10 cellular contexts compared by ENCODE assay signal in the genomic region with DNA sequence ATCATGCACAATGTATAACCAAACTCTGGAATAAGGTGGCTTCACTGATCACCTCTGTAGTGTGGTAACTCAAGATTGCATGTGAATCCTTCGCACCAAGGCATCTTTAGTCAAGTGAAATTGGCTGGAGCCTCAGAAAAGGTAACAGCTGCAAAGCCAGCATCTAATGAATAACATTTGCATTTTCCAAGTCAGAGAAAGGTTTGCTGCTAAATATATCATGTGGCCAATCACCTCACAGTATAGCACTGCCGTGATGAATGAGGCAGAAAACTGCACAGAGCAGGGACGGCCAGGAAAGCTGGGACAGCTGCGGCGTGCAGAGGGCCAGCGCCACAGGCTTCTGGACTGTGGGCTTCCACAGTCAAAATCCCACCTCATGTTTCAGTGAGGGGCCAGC. TPM values are rescaled to one million over a fixed set of nuclear protein-coding genes. Genes with fewer than 3 reads are reported as not detected.
DNase-seq lines count a peak whose midpoint lies in the region; ATAC-seq and TF ChIP-seq lines count a peak whose summit lies in the region.
"Had no signal": no experiment of that assay in that cellular context is flagged by ENCODE, and none has a peak within 500 bp of the region (broad histone marks: within the 10 kb centered on the region; RNA-seq: fewer than 3 reads in every experiment).

No MANE protein-coding gene starts in this region.

- peaks cover 7 to 13% of the 10 kb centered on the region in 2 donors for H3K9me3 Mint-ChIP-seq in stimulated activated naive B cell treated with anti-CD40 and anti-IgM and Interleukin-4, amounts not matched to agents 10 μg/mL and 1 μg/mL and 100 μg/mL, for 72 hours
- no peaks in the 10 kb centered on the region for H3K9me3 Mint-ChIP-seq in CD14-positive monocyte

- no peaks in the 10 kb centered on the region for H4K20me1 ChIP-seq in Karpas-422 (ENCODE audit: insufficient read depth, low read depth, low read length)

- no peaks in the 10 kb centered on the region for H3K9me2 ChIP-seq in Karpas-422 (replicated peaks; ENCODE audit: insufficient read depth, low read length)

- no peak for ATAC-seq in left ventricle myocardium superior
- ATAC-seq in HG02763 (IDR thresholded peaks at IDR 0.05; ENCODE audit: unreplicated experiment): peak; percentile 55
- peak; percentile 66 to 67 for ATAC-seq in stimulated activated naive B cell treated with anti-CD40 and anti-IgM and Interleukin-4, amounts not matched to agents 10 μg/mL and 1 μg/mL and 100 μg/mL, for 72 hours (replicated peaks)

- H3K27ac Mint-ChIP-seq in stimulated activated naive B cell treated with anti-CD40 and anti-IgM and Interleukin-4, amounts not matched to agents 10 μg/mL and 1 μg/mL and 100 μg/mL, for 72 hours: peak overlapping the region; percentile 65
- no peak overlapping the region for H3K27ac Mint-ChIP-seq in CD14-positive monocyte

- peaks cover 91% of the 10 kb centered on the region for H3K79me2 ChIP-seq in Karpas-422 (ENCODE audit: low read length)

- H3K27ac ChIP-seq in cardiac muscle cell (peak overlapping the region; percentile 37), Karpas-422 (ENCODE audit: low read length) (peak overlapping the region; percentile 93)

- peak overlapping the region; percentile 6 to 30 for H3K4me3 Mint-ChIP-seq in stimulated activated naive B cell treated with anti-CD40 and anti-IgM and Interleukin-4, amounts not matched to agents 10 μg/mL and 1 μg/mL and 100 μg/mL, for 72 hours
- H3K4me3 Mint-ChIP-seq in CD14-positive monocyte: no peak overlapping the region

- H3K9ac ChIP-seq in Karpas-422 (ENCODE audit: low read length): peak overlapping the region; percentile 59

- peaks cover 41 to 76% of the 10 kb centered on the region in 2 donors for H3K4me1 Mint-ChIP-seq in stimulated activated naive B cell treated with anti-CD40 and anti-IgM and Interleukin-4, amounts not matched to agents 10 μg/mL and 1 μg/mL and 100 μg/mL, for 72 hours
- H3K4me1 Mint-ChIP-seq in CD14-positive monocyte: peaks cover 9% of the 10 kb centered on the region

- H3K4me3 ChIP-seq in cardiac muscle cell (no peak overlapping the region), Karpas-422 (ENCODE audit: low read length) (peak overlapping the region; percentile 42)

- H3K36me3 ChIP-seq in cardiac muscle cell (peaks cover 1% of the 10 kb centered on the region), Karpas-422 (ENCODE audit: insufficient read depth, low read length) (peaks cover 12% of the 10 kb centered on the region; the same call in 1 of the 2 replicates)

- H3K4me2 ChIP-seq in Karpas-422 (ENCODE audit: low read depth, low read length, poor library complexity, severe bottlenecking): peak overlapping the region; percentile 61

- H3K36me3 Mint-ChIP-seq in stimulated activated naive B cell treated with anti-CD40 and anti-IgM and Interleukin-4, amounts not matched to agents 10 μg/mL and 1 μg/mL and 100 μg/mL, for 72 hours: peaks cover 33 to 61% of the 10 kb centered on the region in 2 donors
- peaks cover 14 to 16% of the 10 kb centered on the region in 2 donors for H3K36me3 Mint-ChIP-seq in CD14-positive monocyte

- TF ChIP-seq CTCF in cardiac muscle cell (IDR thresholded peaks at IDR 0.05; ENCODE audit: low read depth, low read length): no peak
- no peak for TF ChIP-seq CTCF in CD14-positive monocyte (IDR thresholded peaks at IDR 0.05)

- no peaks in the 10 kb centered on the region for H3K27me3 ChIP-seq in cardiac muscle cell
- H3K27me3 ChIP-seq in Karpas-422 (ENCODE audit: low read length): no peaks in the 10 kb centered on the region

- H3K9me3 ChIP-seq in cardiac muscle cell (ENCODE audit: low read depth): no peaks in the 10 kb centered on the region
- no peaks in the 10 kb centered on the region for H3K9me3 ChIP-seq in Karpas-422 (ENCODE audit: low read length)

- DNase-seq in cardiac muscle cell (ENCODE audit: low read depth in 1 of 2, low spot score in 1 of 2) (no peak), left ventricle myocardium superior (no peak), Karpas-422 (peak; percentile 91), NCI-H146 (lab: John Stamatoyannopoulos, UW) (no peak), COLO829 (ENCODE audit: low spot score) (no peak), CD14-positive monocyte (ENCODE audit: low spot score) (no peak)
- peak; percentile 4 for DNase-seq in stimulated activated naive B cell treated with anti-CD40 and anti-IgM and Interleukin-4, amounts not matched to agents 10 μg/mL and 1 μg/mL and 100 μg/mL, for 72 hours
- DNase-seq: amniotic stem cell, NCI-H2081 treated with DMSO at 0.1 percent for 48 hours had no signal

- intact Hi-C loops in left ventricle myocardium superior (cut with micrococcal nuclease): loop anchor here (10.0 kb wide), 1 partner anchor 167 kb away; no protein-coding TSS in a partner anchor
- intact Hi-C loops in CD14-positive monocyte (cut with micrococcal nuclease): no loop called here

- H3K4me1 ChIP-seq in cardiac muscle cell (ENCODE audit: low read depth) (peaks cover 19% of the 10 kb centered on the region), Karpas-422 (ENCODE audit: low read length) (peaks cover 99% of the 10 kb centered on the region)

- no peaks in the 10 kb centered on the region for H3K27me3 Mint-ChIP-seq in stimulated activated naive B cell treated with anti-CD40 and anti-IgM and Interleukin-4, amounts not matched to agents 10 μg/mL and 1 μg/mL and 100 μg/mL, for 72 hours
- no peaks in the 10 kb centered on the region for H3K27me3 Mint-ChIP-seq in CD14-positive monocyte (ENCODE audit: low read depth in 3 of 3)

- no peak overlapping the region for H2AFZ ChIP-seq in Karpas-422 (ENCODE audit: low read length)

RNA-seq across cellular contexts. Expression of a gene that starts 18.5 kb away (rescaled TPM):
- total RNA-seq in cardiac muscle cell: 56.7 and 58.1 TPM in 2 replicates
- 64.1 and 76.2 TPM in 2 replicates for polyA plus RNA-seq in cardiac muscle cell
- 80.1 TPM for total RNA-seq in left ventricle myocardium superior
- total RNA-seq in Karpas-422 (2014; rRNA removed; shearing (Covaris generic); ENCODE audit: low replicate concordance): 87.4 and 120 TPM in 2 replicates
- polyA plus RNA-seq in CD14-positive monocyte: 10 to 100 TPM; 15.3 to 19.2 TPM

RNA-seq across cellular contexts. Expression of a gene that starts 18.6 kb away (rescaled TPM):
- 6.3 and 6.9 TPM in 2 replicates for total RNA-seq in cardiac muscle cell
- polyA plus RNA-seq in cardiac muscle cell: 14.3 and 18.8 TPM in 2 replicates
- total RNA-seq in left ventricle myocardium superior: 17.7 TPM
- 9.2 and 24.9 TPM in 2 replicates for total RNA-seq in Karpas-422 (2014; rRNA removed; shearing (Covaris generic); ENCODE audit: low replicate concordance)
- polyA plus RNA-seq in CD14-positive monocyte: 1 to 10 TPM; 1.6 to 2.2 TPM

Comparison
In these comparisons a context has a peak if more than half of its experiments do, and no peak if none do; other contexts are left out.
1. DNase-seq: peak in Karpas-422 (single experiment) and stimulated activated naive B cell treated with anti-CD40 and anti-IgM and Interleukin-4, amounts not matched to agents 10 μg/mL and 1 μg/mL and 100 μg/mL, for 72 hours (single experiment); none in cardiac muscle cell (0 of 2), left ventricle myocardium superior (single experiment), NCI-H146 (single experiment), COLO829 (single experiment) and CD14-positive monocyte (single experiment).
2. H3K4me3 Mint-ChIP-seq: peak in stimulated activated naive B cell treated with anti-CD40 and anti-IgM and Interleukin-4, amounts not matched to agents 10 μg/mL and 1 μg/mL and 100 μg/mL, for 72 hours (2 of 2); none in CD14-positive monocyte (0 of 2).